5 cellular contexts compared by ENCODE assay signal in the genomic region with DNA sequence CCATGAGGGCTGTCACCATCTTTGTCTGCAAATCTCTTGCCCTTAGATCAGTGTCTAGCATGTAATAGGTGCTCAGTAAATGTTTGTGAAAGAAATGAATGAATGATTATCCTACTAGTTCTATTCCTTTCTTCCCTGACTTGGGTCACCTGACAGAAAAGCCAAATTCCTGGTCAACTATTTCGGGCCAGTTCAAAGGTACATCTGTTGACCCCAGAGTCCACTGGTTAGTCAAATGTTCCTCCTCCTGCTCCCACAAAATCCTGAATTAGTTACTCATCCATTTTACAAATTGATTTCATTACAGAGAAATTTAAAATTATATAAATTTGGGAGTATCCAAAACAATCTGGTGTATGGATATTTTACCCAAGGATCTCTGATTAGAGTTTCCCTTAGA.
"Had no signal": no experiment of that assay in that cellular context is flagged by ENCODE, and none has a peak within 500 bp of the region (broad histone marks: within the 10 kb centered on the region; RNA-seq: fewer than 3 reads in every experiment).

No MANE protein-coding gene starts in this region.

- DNase-seq: IMR-90, KBM-7 had no signal

- H3K4me3 ChIP-seq: K562 had no signal

- ATAC-seq: HepG2, K562 had no signal

- H3K27ac ChIP-seq: HL-60 had no signal
